ENCODE assay signal across 1 cellular context in the genomic region with DNA sequence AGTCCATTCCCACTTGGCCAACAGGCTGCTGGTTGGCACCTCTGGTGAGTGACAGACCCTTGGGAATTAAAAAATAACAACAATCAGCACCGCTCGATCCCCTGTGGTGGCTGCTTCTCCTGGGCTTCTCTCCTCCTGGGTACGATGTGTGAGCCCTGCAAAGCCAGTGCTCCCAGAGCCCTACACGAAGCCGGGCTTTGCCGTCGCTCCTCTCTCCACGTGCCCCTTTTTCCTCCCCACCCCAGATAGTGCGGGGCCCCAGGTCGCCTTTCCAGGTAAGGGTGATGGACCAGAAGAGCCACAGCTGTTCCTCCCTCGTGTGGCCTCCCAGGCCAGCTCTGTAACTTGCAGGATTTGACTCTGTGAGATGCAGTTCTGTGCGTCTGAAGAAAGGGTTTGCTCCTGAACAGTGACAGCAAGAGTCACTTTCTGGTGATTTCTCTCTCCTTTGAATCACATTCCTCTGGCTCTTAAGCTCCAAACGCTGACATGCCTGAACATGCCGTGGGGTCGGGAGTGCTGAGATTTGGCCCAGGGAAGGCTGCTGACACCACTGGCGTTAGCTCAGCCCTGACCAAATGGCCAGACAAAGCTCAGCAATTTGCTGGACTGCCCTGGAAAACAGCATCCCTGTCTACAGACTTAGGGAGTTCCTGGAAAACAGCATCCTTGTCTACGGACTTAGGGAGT.
TF ChIP-seq lines count a peak whose summit lies in the region.

No MANE protein-coding gene starts in this region.

TF ChIP-seq in IMR-90, 13 proteins besides CTCF, POLR2A, EP300 and RAD21:
- TF ChIP-seq SMC3 (IDR thresholded peaks at IDR 0.05; ENCODE audit: low read depth, low read length) (no peak), BHLHE40 (IDR thresholded peaks at IDR 0.05; ENCODE audit: low read depth, low read length) (no peak), RCOR1 (IDR thresholded peaks at IDR 0.05; ENCODE audit: insufficient replicate concordance, low read length) (no peak), NFE2L2 (IDR thresholded peaks at IDR 0.05; ENCODE audit: low read depth, low read length) (no peak), CEBPB (IDR thresholded peaks at IDR 0.05; ENCODE audit: low read depth, low read length) (no peak), FOS (IDR thresholded peaks at IDR 0.05; ENCODE audit: low read depth, low read length) (no peak), MXI1 (IDR thresholded peaks at IDR 0.05; ENCODE audit: borderline replicate concordance, low read depth, low read length) (no peak), RFX5 (IDR thresholded peaks at IDR 0.05; ENCODE audit: low read depth, low read length) (no peak)
- TF ChIP-seq, protein P1, sequence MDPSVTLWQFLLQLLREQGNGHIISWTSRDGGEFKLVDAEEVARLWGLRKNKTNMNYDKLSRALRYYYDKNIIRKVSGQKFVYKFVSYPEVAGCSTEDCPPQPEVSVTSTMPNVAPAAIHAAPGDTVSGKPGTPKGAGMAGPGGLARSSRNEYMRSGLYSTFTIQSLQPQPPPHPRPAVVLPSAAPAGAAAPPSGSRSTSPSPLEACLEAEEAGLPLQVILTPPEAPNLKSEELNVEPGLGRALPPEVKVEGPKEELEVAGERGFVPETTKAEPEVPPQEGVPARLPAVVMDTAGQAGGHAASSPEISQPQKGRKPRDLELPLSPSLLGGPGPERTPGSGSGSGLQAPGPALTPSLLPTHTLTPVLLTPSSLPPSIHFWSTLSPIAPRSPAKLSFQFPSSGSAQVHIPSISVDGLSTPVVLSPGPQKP (IDR thresholded peaks at IDR 0.05; ENCODE audit: borderline replicate concordance, low read depth, low read length) = no peak
- TF ChIP-seq, protein P2, sequence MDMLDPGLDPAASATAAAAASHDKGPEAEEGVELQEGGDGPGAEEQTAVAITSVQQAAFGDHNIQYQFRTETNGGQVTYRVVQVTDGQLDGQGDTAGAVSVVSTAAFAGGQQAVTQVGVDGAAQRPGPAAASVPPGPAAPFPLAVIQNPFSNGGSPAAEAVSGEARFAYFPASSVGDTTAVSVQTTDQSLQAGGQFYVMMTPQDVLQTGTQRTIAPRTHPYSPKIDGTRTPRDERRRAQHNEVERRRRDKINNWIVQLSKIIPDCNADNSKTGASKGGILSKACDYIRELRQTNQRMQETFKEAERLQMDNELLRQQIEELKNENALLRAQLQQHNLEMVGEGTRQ (IDR thresholded peaks at IDR 0.05; ENCODE audit: low read depth, low read length) = no peak
